In the genomic region with DNA sequence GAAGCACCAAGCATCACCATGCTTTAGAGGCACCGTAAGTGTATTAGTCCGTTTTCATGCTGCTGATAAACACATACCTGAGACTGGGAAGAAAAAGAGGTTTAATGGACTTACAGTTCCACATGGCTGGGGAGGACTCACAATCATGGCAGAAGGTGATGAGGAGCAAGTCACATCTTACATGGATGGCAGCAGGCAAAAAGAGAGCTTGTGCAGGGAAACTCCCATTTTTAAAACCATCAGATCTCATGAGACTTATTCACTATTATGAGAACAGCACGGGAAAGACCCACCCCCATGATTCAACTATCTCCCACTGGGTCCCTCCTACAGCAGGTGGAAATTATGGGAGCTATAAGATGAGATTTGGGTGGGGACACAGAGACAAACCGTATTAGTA, we compare ENCODE assay signal across 1 cellular context. TPM values are rescaled to one million over a fixed set of nuclear protein-coding genes. Genes with fewer than 3 reads are reported as not detected.
"Had no signal": no experiment of that assay in that cellular context is flagged by ENCODE, and none has a peak within 500 bp of the region (broad histone marks: within the 10 kb centered on the region; RNA-seq: fewer than 3 reads in every experiment).

No MANE protein-coding gene starts in this region.

RNA-seq across cellular contexts. Expression of gene RAPH1, which starts 3.1 kb away (rescaled TPM):
- polyA plus RNA-seq: immature natural killer cell had no signal
